In genomic region chr2:39834426-39834825, GRCh38 we compare ENCODE assay signal across 24 cellular contexts.
"Had no signal": no experiment of that assay in that cellular context is flagged by ENCODE, and none has a peak within 500 bp of the region (broad histone marks: within the 10 kb centered on the region; RNA-seq: fewer than 3 reads in every experiment).

No MANE protein-coding gene starts in this region.

- H3K27ac Mint-ChIP-seq: effector memory CD8-positive, alpha-beta T cell; naive thymus-derived CD8-positive, alpha-beta T cell; nephron progenitor cell; stimulated activated naive CD8-positive, alpha-beta T cell treated with anti-CD3 and anti-CD28 coated beads, Interleukin-15, amount 100 ng/mL, for 72 hours had no signal

- H3K27ac ChIP-seq: esophagus squamous epithelium, lower lobe of right lung, prostate gland, right atrium auricular region, suprapubic skin, transverse colon, vagina had no signal

- H3K4me2 ChIP-seq: smooth muscle cell had no signal

- H3K4me1 ChIP-seq: esophagus squamous epithelium, lower lobe of right lung, prostate gland, right atrium auricular region, suprapubic skin, transverse colon, vagina had no signal

- ATAC-seq: effector memory CD8-positive, alpha-beta T cell; left ventricle myocardium superior; lower lobe of right lung; naive thymus-derived CD8-positive, alpha-beta T cell; sciatic nerve; stimulated activated naive CD8-positive, alpha-beta T cell treated with anti-CD3 and anti-CD28 coated beads, Interleukin-15, amount 100 ng/mL, for 72 hours had no signal

- H3K9me3 ChIP-seq: prostate gland had no signal

- H3K9me3 Mint-ChIP-seq: effector memory CD8-positive, alpha-beta T cell had no signal

- H3K36me3 ChIP-seq: esophagus squamous epithelium, lower lobe of right lung, prostate gland, right atrium auricular region, suprapubic skin, transverse colon, vagina had no signal

- H3K4me1 Mint-ChIP-seq: naive thymus-derived CD8-positive, alpha-beta T cell; stimulated activated naive CD8-positive, alpha-beta T cell treated with anti-CD3 and anti-CD28 coated beads, Interleukin-15, amount 100 ng/mL, for 72 hours had no signal

- DNase-seq: effector memory CD8-positive, alpha-beta T cell; erythroblast; esophagus squamous epithelium; left ventricle myocardium superior; lower lobe of right lung; naive thymus-derived CD8-positive, alpha-beta T cell; nephron progenitor cell; nucleus accumbens; stimulated activated CD4-positive, alpha-beta T cell treated with anti-CD3 and anti-CD28 coated beads, Interleukin-12 subunit alpha, Interleukin-12 subunit beta, amount 100 ng/mL, for 4 hours; stimulated activated CD4-positive, alpha-beta T cell treated with anti-CD3 and anti-CD28 coated beads, Interleukin-1b, Interleukin-23, amount 100 ng/mL, for 48 hours; stimulated activated CD4-positive, alpha-beta T cell treated with anti-CD3 and anti-CD28 coated beads, Interleukin-4, amount 100 ng/mL, for 1 hour; stimulated activated CD8-positive, alpha-beta memory T cell treated with anti-CD3 and anti-CD28 coated beads, Interleukin-4, amount 100 ng/mL, for 48 hours; stimulated activated naive CD4-positive, alpha-beta T cell; stimulated activated naive CD8-positive, alpha-beta T cell treated with anti-CD3 and anti-CD28 coated beads, Interleukin-15, amount 100 ng/mL, for 72 hours; transverse colon had no signal

- H3K4me3 Mint-ChIP-seq: effector memory CD8-positive, alpha-beta T cell; naive thymus-derived CD8-positive, alpha-beta T cell; nephron progenitor cell; stimulated activated naive CD8-positive, alpha-beta T cell treated with anti-CD3 and anti-CD28 coated beads, Interleukin-15, amount 100 ng/mL, for 72 hours had no signal

- FAIRE-seq: endometrium, frontal cortex, keratinocyte had no signal

- H3K4me3 ChIP-seq: esophagus squamous epithelium, lower lobe of right lung, prostate gland, right atrium auricular region, smooth muscle cell, suprapubic skin, transverse colon, vagina had no signal

- H3K27me3 ChIP-seq: esophagus squamous epithelium, right atrium auricular region, suprapubic skin, transverse colon, vagina had no signal
